Comparison of ENCODE assay signal across 8 cellular contexts in the genomic region with DNA sequence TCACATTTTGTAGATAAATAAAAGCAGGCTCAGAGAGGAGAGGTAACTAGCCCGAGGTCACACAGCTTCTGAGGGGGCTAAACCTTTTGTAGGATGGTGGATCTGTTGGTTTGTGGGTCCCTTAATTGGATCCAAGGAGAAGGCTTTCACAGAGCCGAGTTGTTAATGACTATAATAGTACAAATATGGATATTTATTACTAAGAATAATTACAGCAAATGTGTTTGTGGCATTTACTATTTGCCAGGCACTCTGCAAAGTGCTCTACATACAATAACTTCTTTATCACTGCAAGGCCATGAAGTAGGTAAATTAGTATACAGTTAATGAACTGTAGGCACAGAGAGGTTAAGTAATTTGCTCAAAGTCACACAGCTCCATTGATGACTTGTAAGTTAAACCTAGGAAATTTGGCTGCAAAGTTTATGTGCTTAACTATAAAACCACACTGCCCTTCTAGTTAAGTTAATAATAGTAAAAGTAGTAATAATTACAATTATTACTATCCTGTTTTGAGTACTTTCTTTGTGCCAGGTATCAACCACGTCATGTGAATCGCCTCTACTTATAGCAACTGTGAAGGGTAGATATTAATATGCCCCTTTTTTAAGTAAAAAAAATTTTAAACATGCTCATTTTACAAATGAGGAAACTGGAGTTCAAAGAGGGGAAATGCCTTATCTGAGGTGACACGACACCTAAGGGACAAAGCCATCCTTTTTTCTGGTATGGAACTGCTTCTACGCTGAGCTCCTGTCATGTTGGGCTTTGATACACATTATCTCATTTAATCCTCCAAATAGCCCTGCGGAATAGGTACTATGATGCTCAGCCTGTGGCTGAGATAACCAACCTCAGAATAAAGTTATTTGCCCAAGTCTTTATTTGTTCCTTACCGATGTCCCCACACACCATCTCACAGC. TPM values are rescaled to one million over a fixed set of nuclear protein-coding genes. Genes with fewer than 3 reads are reported as not detected.
DNase-seq lines count a peak whose midpoint lies in the region; ATAC-seq and TF ChIP-seq lines count a peak whose summit lies in the region.

No MANE protein-coding gene starts in this region.

- TF ChIP-seq CTCF in GM12875 (IDR thresholded peaks at IDR 0.05; ENCODE audit: borderline replicate concordance, insufficient read depth, low read depth, low read length) (no peak), SU-DHL-6 (IDR thresholded peaks at IDR 0.05; ENCODE audit: insufficient read depth, low read length, poor library complexity, severe bottlenecking) (no peak), fibroblast of lung (conservative IDR thresholded peaks at IDR 0.05 in 1 of 2, IDR thresholded peaks at IDR 0.05 in 1 of 2; ENCODE audit: low read depth in 1 of 2, low read length in 2 of 2) (no peak), retinal pigment epithelial cell (conservative IDR thresholded peaks at IDR 0.05; ENCODE audit: low read depth, low read length) (no peak)

- no peaks in the 10 kb centered on the region for H3K9me2 ChIP-seq in SU-DHL-6 (replicated peaks; ENCODE audit: insufficient read depth, low read length)

- peaks cover 17% of the 10 kb centered on the region; the same call in 1 of the 2 replicates for H3F3A ChIP-seq in SU-DHL-6 (ENCODE audit: insufficient read depth)

- no peaks in the 10 kb centered on the region for H3K27me3 ChIP-seq in SU-DHL-6 (ENCODE audit: low read length)
- H3K27me3 ChIP-seq in fibroblast of lung (ENCODE audit: control insufficient read depth, insufficient read depth, low read length) = no peaks in the 10 kb centered on the region

- DNase-seq in fibroblast of lung (ENCODE audit: low read depth in 2 of 2) (no peak), retinal pigment epithelial cell (ENCODE audit: low read depth) (no peak), SHP77 (lab: John Stamatoyannopoulos, UW) (no peak), retina (no peak), NCI-H146 (lab: John Stamatoyannopoulos, UW) (no peak)

- H3K4me1 ChIP-seq in fibroblast of lung (ENCODE audit: control insufficient read depth, extremely low read depth, insufficient read depth, low read length) = peaks cover 36% of the 10 kb centered on the region

- no peaks in the 10 kb centered on the region for H3K9me3 ChIP-seq in SU-DHL-6 (ENCODE audit: insufficient read depth, low read length)
- H3K9me3 ChIP-seq in fibroblast of lung (ENCODE audit: control insufficient read depth, insufficient read depth, low read depth, low read length) = no peaks in the 10 kb centered on the region

- H3K9ac ChIP-seq in SU-DHL-6 (ENCODE audit: low read length) = peak overlapping the region; percentile 33; the same call in 1 of the 2 replicates
- H3K9ac ChIP-seq in fibroblast of lung (ENCODE audit: insufficient read depth, low read length) = peak overlapping the region; percentile 51

- H4K20me1 ChIP-seq in SU-DHL-6 (ENCODE audit: low read depth, low read length) = no peaks in the 10 kb centered on the region
- no peaks in the 10 kb centered on the region for H4K20me1 ChIP-seq in fibroblast of lung (ENCODE audit: control insufficient read depth, extremely low read depth, insufficient read depth, low read length)

- H2AFZ ChIP-seq in SU-DHL-6 (ENCODE audit: low read depth, low read length, severe bottlenecking) (no peak overlapping the region), fibroblast of lung (ENCODE audit: low read length) (no peak overlapping the region)

- ATAC-seq in HG02763 (IDR thresholded peaks at IDR 0.05; ENCODE audit: unreplicated experiment) = no peak

- H3K36me3 ChIP-seq in SU-DHL-6 (ENCODE audit: low read length) (peaks cover under 1% of the 10 kb centered on the region; the same call in 1 of the 2 replicates), fibroblast of lung (ENCODE audit: control insufficient read depth, insufficient read depth, low read length) (peaks cover 5% of the 10 kb centered on the region)

- H3K79me2 ChIP-seq in SU-DHL-6 (ENCODE audit: insufficient read depth, low read length) (no peaks in the 10 kb centered on the region), fibroblast of lung (ENCODE audit: control insufficient read depth, insufficient read depth, low read length) (peaks cover 11% of the 10 kb centered on the region)

- H3K27ac ChIP-seq in SU-DHL-6 (ENCODE audit: low read depth, low read length) = no peak overlapping the region
- H3K27ac ChIP-seq in fibroblast of lung (ENCODE audit: insufficient read depth, low read length) = peak overlapping the region; percentile 81

- H3K4me3 ChIP-seq in GM12875 (ENCODE audit: low read depth, low read length) (peak overlapping the region; percentile 37), SU-DHL-6 (ENCODE audit: insufficient read depth, low read length, poor library complexity, severe bottlenecking) (peak overlapping the region; percentile 42), fibroblast of lung (replicated peaks in 1 of 4; ENCODE audit: control extremely low read depth in 1 of 4, insufficient read depth in 1 of 4, low read depth in 3 of 4, low read length in 4 of 4) (peak overlapping the region in 2 of 4 experiments; percentile 43 to 48), retinal pigment epithelial cell (ENCODE audit: low read length) (peak overlapping the region; percentile 11)

- H3K4me2 ChIP-seq in SU-DHL-6 (ENCODE audit: low read depth, low read length, poor library complexity, severe bottlenecking) = peak overlapping the region; percentile 58
- peak overlapping the region; percentile 53 for H3K4me2 ChIP-seq in fibroblast of lung (ENCODE audit: extremely low read depth, insufficient read depth, low read length)

RNA-seq across cellular contexts. Expression of a gene that starts 8.4 kb away (rescaled TPM):
- 12.8 and 16.7 TPM in 2 replicates for total RNA-seq in fibroblast of lung
- polyA plus RNA-seq in fibroblast of lung = 20.8 and 28.4 TPM in 2 replicates
- 20.9 and 37.6 TPM in 2 replicates for polyA plus RNA-seq in fibroblast of lung (2012)
- 46.1 and 68.2 TPM in 2 replicates for polyA minus RNA-seq in fibroblast of lung (ENCODE audit: low replicate concordance)
